In genomic region chr4:111873801-111874200, GRCh38 we compare ENCODE assay signal across 24 cellular contexts.
"Had no signal": no experiment of that assay in that cellular context is flagged by ENCODE, and none has a peak within 500 bp of the region (broad histone marks: within the 10 kb centered on the region; RNA-seq: fewer than 3 reads in every experiment).

No MANE protein-coding gene starts in this region.

- H3K27ac ChIP-seq: brain microvascular endothelial cell, cardiac muscle cell had no signal

- ATAC-seq: activated CD8-positive, alpha-beta memory T cell treated with anti-CD3 and anti-CD28 coated beads, Interleukin-2, amount 10 ng/mL, durations not matched to agents 7 days and 5 days; activated T-helper 17 cell treated with anti-CD3 and anti-CD28 coated beads, Interleukin-2, amount 50 U/mL, for 72 hours; T-helper 17 cell had no signal

- H3K4me3 ChIP-seq: cardiac muscle cell had no signal

- DNase-seq: activated B cell treated with CpG ODN at 0.5 μM for 24 hours; activated CD4-positive, alpha-beta T cell treated with anti-CD3 and anti-CD28 coated beads for 1 hour; activated CD4-positive, alpha-beta T cell treated with anti-CD3 and anti-CD28 coated beads, Interleukin-2, amount 10 ng/mL, durations not matched to agents 24 days and 14 days; activated CD4-positive, alpha-beta T cell treated with anti-CD3 and anti-CD28 coated beads, Interleukin-2, amount 50 U/mL, for 48 hours; activated CD8-positive, alpha-beta memory T cell treated with anti-CD3 and anti-CD28 coated beads, Interleukin-2, amount 10 ng/mL, durations not matched to agents 7 days and 5 days; activated gamma-delta T cell; activated naive CD4-positive, alpha-beta T cell treated with anti-CD3 and anti-CD28 coated beads for 36 hours; activated T-cell treated with anti-CD3 and anti-CD28 coated beads, Interleukin-2, amount 50 U/mL, for 48 hours; brain microvascular endothelial cell; cerebellar nuclear complex; Karpas-422; NCI-H1092; NCI-H1417; NCI-H1930; NCI-H2171; NCI-H2227 treated with DMSO at 0.1 percent for 48 hours; NCI-H446 treated with DMSO at 0.1 percent for 48 hours; NCI-H526; NCI-H774; SHP77 treated with DMSO at 0.1 percent for 48 hours; T-helper 17 cell; T-helper 9 cell had no signal

- H3K36me3 ChIP-seq: brain microvascular endothelial cell, cardiac muscle cell had no signal

- H3K27me3 ChIP-seq: brain microvascular endothelial cell, cardiac muscle cell had no signal
